In genomic region chr6:57472871-57473362, GRCh38 we compare ENCODE assay signal across 8 cellular contexts.
A peak's percentile ranks its signal among the peaks of the same experiment; 100 is the strongest.
DNase-seq lines count a peak whose midpoint lies in the region; ATAC-seq and TF ChIP-seq lines count a peak whose summit lies in the region.
"Not testable (repeated sequence)": the region's sequence is repeated elsewhere in the genome, so short reads cannot be mapped to it uniquely, and the experiment has no call there.

No MANE protein-coding gene starts in this region.

- not testable (repeated sequence) for H3K27me3 ChIP-seq in IMR-90 (ENCODE audit: control insufficient read depth, insufficient read depth, low read length); sigmoid colon

- H3K9me1 ChIP-seq in IMR-90 (ENCODE audit: insufficient read depth, low read length): not testable (repeated sequence)

- not testable (repeated sequence) for H2BK15ac ChIP-seq in IMR-90 (ENCODE audit: low read depth, low read length)

- in situ Hi-C loops in G401 (cut with HindIII; ENCODE audit: low sequenced_read_pairs); IMR-90 (cut with MboI; ENCODE audit: low sequenced_read_pairs): not testable (repeated sequence)

- peak overlapping the region; percentile 94; the same call in 1 of the 2 replicates for H2BK120ac ChIP-seq in IMR-90 (ENCODE audit: low read depth, low read length)

- H3K27ac ChIP-seq in IMR-90 (ENCODE audit: insufficient read depth, low read length) (peak overlapping the region; percentile 51; the same call in 1 of the 2 replicates), sigmoid colon (peak overlapping the region in 3 of 4 donors; percentile 59 to 79 (median 64))

- H3K36me3 ChIP-seq in IMR-90 (ENCODE audit: control insufficient read depth, insufficient read depth, low read length); sigmoid colon: not testable (repeated sequence)

- peak overlapping the region; percentile 92; the same call in 1 of the 2 replicates for H3K18ac ChIP-seq in IMR-90 (ENCODE audit: low read depth, low read length)

- H2BK20ac ChIP-seq in IMR-90 (ENCODE audit: low read depth, low read length): peak overlapping the region; percentile 95; the same call in 1 of the 2 replicates

- CTCF ChIA-PET in AG04449 (lab: Yijun Ruan, JAX); IMR-90 (lab: Yijun Ruan, JAX): not testable (repeated sequence)

- peak overlapping the region; percentile 92; the same call in 1 of the 2 replicates for H4K5ac ChIP-seq in IMR-90 (ENCODE audit: low read depth, low read length)

- H2BK5ac ChIP-seq in IMR-90 (ENCODE audit: low read depth, low read length, poor library complexity, severe bottlenecking): peak overlapping the region; percentile 100

- H3K4me2 ChIP-seq in IMR-90 (ENCODE audit: low read depth, low read length): peak overlapping the region; percentile 44; the same call in 1 of the 2 replicates

- intact Hi-C loops in IMR-90 (cut with micrococcal nuclease); sigmoid colon (cut with DNase I): not testable (repeated sequence)

- not testable (repeated sequence) for H2AK9ac ChIP-seq in IMR-90 (replicated peaks; ENCODE audit: low read depth, low read length, poor library complexity)

- H2AFZ ChIP-seq in IMR-90 (replicated peaks; ENCODE audit: low read length, poor library complexity): not testable (repeated sequence)

- H3K79me1 ChIP-seq in IMR-90 (ENCODE audit: low read depth in 1 of 2, low read length in 2 of 2): peaks cover 2 to 16% of the 10 kb centered on the region in 2 experiments; a peak in 3 of 4 replicates

- H3K4me1 ChIP-seq in IMR-90 (ENCODE audit: control insufficient read depth, insufficient read depth, low read length) (peaks cover 14% of the 10 kb centered on the region), sigmoid colon (peaks cover 0 to 38% (median 11%) of the 10 kb centered on the region in 4 donors)

- not testable (repeated sequence) for TF ChIP-seq POLR2A in IMR-90 (IDR thresholded peaks at IDR 0.05; ENCODE audit: low read depth, low read length); sigmoid colon (IDR thresholded peaks at IDR 0.05)

- TF ChIP-seq EP300 in sigmoid colon (IDR thresholded peaks at IDR 0.05): peak in 1 of 4 donors; percentile 21

- H3K9me3 ChIP-seq in IMR-90 (ENCODE audit: control insufficient read depth, insufficient read depth, low read length); sigmoid colon: not testable (repeated sequence)

- DNase-seq in AG04449 (ENCODE audit: low read depth, low spot score) (peak; percentile 98), G401 (ENCODE audit: low spot score) (peak; percentile 44), IMR-90 (peak; percentile 98), NCI-H82 (lab: John Stamatoyannopoulos, UW) (peak; percentile 11), astrocyte of the hippocampus (ENCODE audit: low read depth, low spot score) (peak; percentile 66), fibroblast of gingiva (ENCODE audit: low read depth) (peak; percentile 97), left kidney (ENCODE audit: low read depth, low spot score) (peak; percentile 79)
- not testable (repeated sequence) for DNase-seq in sigmoid colon

- H3K4me3 ChIP-seq in AG04449 (ENCODE audit: low read depth, low read length); IMR-90 (ENCODE audit: insufficient read depth, low read depth, low read length); sigmoid colon: not testable (repeated sequence)

- 0 out of 2 replicates have a peak overlapping the region, but pooled peaks have one; percentile 67 for H2AK5ac ChIP-seq in IMR-90 (ENCODE audit: low read depth, low read length)

- H3K56ac ChIP-seq in IMR-90 (ENCODE audit: extremely low read depth, insufficient read depth, low read length): peak overlapping the region; percentile 53; the same call in 1 of the 2 replicates

- not testable (repeated sequence) for TF ChIP-seq RAD21 in IMR-90 (IDR thresholded peaks at IDR 0.05; ENCODE audit: low read length)

- dilution Hi-C loops in IMR-90 (cut with HindIII; ENCODE audit: low sequenced_read_pairs, unreplicated experiment): not testable (repeated sequence)

- H3K4ac ChIP-seq in IMR-90 (ENCODE audit: low read depth, low read length): peak overlapping the region; percentile 88; the same call in 1 of the 2 replicates

- H4K20me1 ChIP-seq in IMR-90 (ENCODE audit: insufficient read depth, low read length): not testable (repeated sequence)

- peak overlapping the region; percentile 96; the same call in 1 of the 2 replicates for H3K23ac ChIP-seq in IMR-90 (ENCODE audit: low read depth, low read length)

- not testable (repeated sequence) for H3K14ac ChIP-seq in IMR-90 (replicated peaks; ENCODE audit: low read depth, low read length)

- WGBS in IMR-90 (ENCODE audit: extremely low coverage in 2 of 2, insufficient read length in 1 of 2), 2 experiments: no CpG with 5 or more reads among the region's 3 CpGs
- WGBS in sigmoid colon, 2 donors: 74 to 80% methylated on average over 3 of the region's 3 CpGs

- not testable (repeated sequence) for TF ChIP-seq CTCF in AG04449 (IDR thresholded peaks at IDR 0.05; ENCODE audit: insufficient read depth, low read length, missing control alignments); IMR-90 (conservative IDR thresholded peaks at IDR 0.05; ENCODE audit: low read depth, low read length); sigmoid colon (IDR thresholded peaks at IDR 0.05)

- not testable (repeated sequence) for BruUV-seq in IMR-90 (replicated peaks; lab: Mats Ljungman, UMichigan)

- peak overlapping the region; percentile 88 for H4K91ac ChIP-seq in IMR-90 (ENCODE audit: insufficient read depth, low read depth, low read length)

- peak overlapping the region in 1 of 2 experiments; percentile 87; a peak in 2 of 4 replicates for H4K8ac ChIP-seq in IMR-90 (ENCODE audit: low read depth in 2 of 2, low read length in 2 of 2)

- POLR2A ChIA-PET in AG04449 (lab: Yijun Ruan, JAX): interaction anchor here (1.1 kb wide), 1 partner anchor 40 kb away, joined by 6 read pairs; no protein-coding TSS in a partner anchor
- POLR2A ChIA-PET in IMR-90 (lab: Charles Lee; ENCODE audit: unreplicated experiment): not testable (repeated sequence)

- ATAC-seq in IMR-90 (ENCODE audit: low read depth): peak; percentile 67

- not testable (repeated sequence) for H3K9ac ChIP-seq in IMR-90 (ENCODE audit: low read depth, low read length)

TF ChIP-seq in IMR-90, 13 proteins besides CTCF, POLR2A, EP300 and RAD21:
- peak; percentile 61 for TF ChIP-seq RCOR1 (IDR thresholded peaks at IDR 0.05; ENCODE audit: insufficient replicate concordance, low read length)
- peak; percentile 82 for TF ChIP-seq BHLHE40 (IDR thresholded peaks at IDR 0.05; ENCODE audit: low read depth, low read length)
- TF ChIP-seq, protein P1, sequence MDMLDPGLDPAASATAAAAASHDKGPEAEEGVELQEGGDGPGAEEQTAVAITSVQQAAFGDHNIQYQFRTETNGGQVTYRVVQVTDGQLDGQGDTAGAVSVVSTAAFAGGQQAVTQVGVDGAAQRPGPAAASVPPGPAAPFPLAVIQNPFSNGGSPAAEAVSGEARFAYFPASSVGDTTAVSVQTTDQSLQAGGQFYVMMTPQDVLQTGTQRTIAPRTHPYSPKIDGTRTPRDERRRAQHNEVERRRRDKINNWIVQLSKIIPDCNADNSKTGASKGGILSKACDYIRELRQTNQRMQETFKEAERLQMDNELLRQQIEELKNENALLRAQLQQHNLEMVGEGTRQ (IDR thresholded peaks at IDR 0.05; ENCODE audit: low read depth, low read length): peak; percentile 22; the same call in 1 of the 2 replicates
